1 cellular context compared by ENCODE assay signal in genomic region chr12:106605254-106605653, GRCh38.
TF ChIP-seq lines count a peak whose summit lies in the region.

No MANE protein-coding gene starts in this region.

TF ChIP-seq in K562, 482 proteins besides CTCF, POLR2A, EP300 and RAD21:
- TF ChIP-seq DACH1 (IDR thresholded peaks at IDR 0.05; ENCODE audit: partially characterized antibody) (no peak), NR2C2 (CRISPR knock-in tag; IDR thresholded peaks at IDR 0.05) (no peak), NR2C2 (tag; IDR thresholded peaks at IDR 0.05) (peak; percentile 30; the same call in 1 of the 2 replicates), ZNF316 (IDR thresholded peaks at IDR 0.05) (no peak), NR2C1 (IDR thresholded peaks at IDR 0.05) (peak; percentile 53), NR2C1 (tag; IDR thresholded peaks at IDR 0.05) (peak; percentile 30; the same call in 1 of the 2 replicates), CHD1 (IDR thresholded peaks at IDR 0.05; ENCODE audit: low read length) (no peak), RBM15 (IDR thresholded peaks at IDR 0.05; ENCODE audit: insufficient read depth, low read length) (no peak), YY1 (IDR thresholded peaks at IDR 0.05; ENCODE audit: borderline replicate concordance in 1 of 3, control insufficient read depth in 1 of 3, extremely low read depth in 1 of 3, insufficient read depth in 3 of 3, insufficient read length in 1 of 3, insufficient replicate concordance in 2 of 3, low read depth in 1 of 3, low read length in 2 of 3) (no peak), SRF (CRISPR knock-in tag; IDR thresholded peaks at IDR 0.05) (no peak), CHD4 (IDR thresholded peaks at IDR 0.05; ENCODE audit: insufficient read depth, insufficient replicate concordance, low read depth, low read length, poor library complexity, severe bottlenecking) (no peak), SLC30A9 (CRISPR knock-in tag; IDR thresholded peaks at IDR 0.05) (no peak), SAFB2 (IDR thresholded peaks at IDR 0.05; ENCODE audit: borderline replicate concordance, low read depth, low read length, severe bottlenecking) (no peak)
